ENCODE assay signal across 4 cellular contexts in the genomic region with DNA sequence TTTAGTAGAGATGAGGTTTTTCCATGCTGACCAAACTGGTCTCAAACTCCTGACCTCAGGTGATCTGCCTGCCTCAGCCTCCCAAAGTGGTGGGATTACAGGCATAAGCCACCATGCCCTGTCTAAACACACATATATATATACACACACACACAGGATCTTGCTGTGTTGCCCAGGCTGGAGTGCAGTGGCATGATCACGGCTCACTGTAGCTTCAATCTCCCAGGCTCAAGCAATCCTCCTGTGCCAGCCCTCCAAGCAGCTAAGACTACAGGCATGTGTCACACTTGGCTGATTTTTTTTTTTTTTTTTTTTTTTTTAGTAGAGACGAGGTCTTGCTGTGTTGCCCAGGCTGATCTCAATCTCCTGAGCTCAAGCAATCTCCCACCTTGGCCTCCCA. TPM values are rescaled to one million over a fixed set of nuclear protein-coding genes. Genes with fewer than 3 reads are reported as not detected.
"Had no signal": no experiment of that assay in that cellular context is flagged by ENCODE, and none has a peak within 500 bp of the region (broad histone marks: within the 10 kb centered on the region; RNA-seq: fewer than 3 reads in every experiment).

No MANE protein-coding gene starts in this region.

RNA-seq across cellular contexts. Expression of gene FBXO40, which starts 6.7 kb away (rescaled TPM):
- total RNA-seq: GM23248, HT-29 had no signal
- polyA plus RNA-seq: GM23248 had no signal

RNA-seq across cellular contexts. Expression of gene ARGFX, which starts 32.2 kb away (rescaled TPM):
- total RNA-seq: GM23248, H9, HT-29 had no signal
- polyA plus RNA-seq: GM23248, IgD-negative memory B cell had no signal

RNA-seq across cellular contexts. Expression of gene POLQ, which starts 54.1 kb away (rescaled TPM):
- polyA plus RNA-seq: IgD-negative memory B cell had no signal
